In the genomic region with DNA sequence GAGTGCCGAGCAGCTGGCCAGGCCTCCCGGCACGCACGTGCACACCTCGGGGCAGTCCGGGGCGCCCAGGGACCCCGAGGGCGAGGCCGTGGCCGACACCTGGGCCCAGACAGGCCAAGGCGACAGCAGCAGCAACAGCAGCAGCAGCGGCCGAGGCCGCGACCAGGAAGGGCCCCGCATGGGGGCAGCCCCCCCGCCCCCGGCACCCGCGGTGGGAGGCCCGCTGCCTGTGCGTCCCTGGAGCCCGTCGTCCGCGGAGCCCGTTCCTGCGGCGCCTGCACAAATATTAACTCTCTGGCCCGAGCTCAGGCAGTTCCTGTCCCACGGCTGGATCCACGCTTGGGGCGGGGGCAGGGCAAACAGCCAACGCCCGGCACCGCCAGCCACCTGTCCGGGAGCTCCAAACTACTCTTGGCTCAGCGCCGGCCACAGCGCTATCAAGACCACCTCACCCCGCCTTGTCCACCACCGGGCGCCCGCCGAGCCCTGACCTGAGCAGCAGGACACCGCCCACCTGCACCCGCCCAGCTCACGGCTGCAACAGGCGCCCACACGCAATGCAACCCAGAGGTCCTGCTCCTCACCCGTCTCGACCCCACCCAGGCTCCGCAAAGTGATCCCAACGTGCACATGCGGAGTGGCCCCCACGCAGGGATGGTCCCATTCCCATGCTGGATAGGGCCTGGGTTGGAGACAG, we compare ENCODE assay signal across 8 cellular contexts. TPM values are rescaled to one million over a fixed set of nuclear protein-coding genes. Genes with fewer than 3 reads are reported as not detected.
DNase-seq lines count a peak whose midpoint lies in the region; ATAC-seq and TF ChIP-seq lines count a peak whose summit lies in the region.

A gene with protein sequence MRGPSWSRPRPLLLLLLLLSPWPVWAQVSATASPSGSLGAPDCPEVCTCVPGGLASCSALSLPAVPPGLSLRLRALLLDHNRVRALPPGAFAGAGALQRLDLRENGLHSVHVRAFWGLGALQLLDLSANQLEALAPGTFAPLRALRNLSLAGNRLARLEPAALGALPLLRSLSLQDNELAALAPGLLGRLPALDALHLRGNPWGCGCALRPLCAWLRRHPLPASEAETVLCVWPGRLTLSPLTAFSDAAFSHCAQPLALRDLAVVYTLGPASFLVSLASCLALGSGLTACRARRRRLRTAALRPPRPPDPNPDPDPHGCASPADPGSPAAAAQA (minus strand): TSS at position 288 of the 697 bp plus-strand sequence. CDS start 108 bp downstream, at position 180.

- peak within 1 kb of the TSS; percentile 32 for H3K4me3 ChIP-seq in A673 (ENCODE audit: low read depth, low read length, poor library complexity, severe bottlenecking)
- H3K4me3 ChIP-seq in HL-60 (replicated peaks; ENCODE audit: insufficient read depth, low read length): peak within 1 kb of the TSS; percentile 40

- ATAC-seq in naive B cell (ENCODE audit: low read depth in 2 of 2) (no peak), HG03521 (IDR thresholded peaks at IDR 0.05; ENCODE audit: unreplicated experiment) (no peak)

- H3K27ac ChIP-seq in A673 (ENCODE audit: low read depth, low read length, poor library complexity, severe bottlenecking) (no peak within 1 kb of the TSS), HL-60 (replicated peaks) (no peak within 1 kb of the TSS)

- intact Hi-C loops in A673 (cut with micrococcal nuclease; ENCODE audit: unreplicated experiment): no loop called here

- H3K9me3 Mint-ChIP-seq in chondrocyte (ENCODE audit: low read depth) (no peaks in the 10 kb centered on the region), naive B cell (peaks cover 0 to 1% (median 0%) of the 10 kb centered on the region in 7 donors)

- H3K27ac Mint-ChIP-seq in chondrocyte (ENCODE audit: unreplicated experiment) (no peak within 1 kb of the TSS), naive B cell (peak within 1 kb of the TSS in 2 of 6 donors; percentile 16 to 83)

- POLR2A ChIA-PET in A673 (lab: Charles Lee; ENCODE audit: low non-redundant PET): no interaction called here

- TF ChIP-seq CTCF in A673 (conservative IDR thresholded peaks at IDR 0.05; ENCODE audit: low read depth, low read length) (no peak), HL-60 (IDR thresholded peaks at IDR 0.05; ENCODE audit: insufficient read depth, low read length) (no peak), chondrocyte (IDR thresholded peaks at IDR 0.05) (no peak)

- H3K27me3 ChIP-seq in A673 (replicated peaks; ENCODE audit: insufficient read depth, low read depth, low read length, poor library complexity) (peaks cover 64% of the 10 kb centered on the region), HL-60 (ENCODE audit: insufficient read depth, poor library complexity, severe bottlenecking) (peaks cover 15% of the 10 kb centered on the region)

- peaks cover 19% of the 10 kb centered on the region for H3K27me3 Mint-ChIP-seq in chondrocyte (ENCODE audit: low read depth)
- peaks cover 0 to 47% (median 36%) of the 10 kb centered on the region in 3 donors for H3K27me3 Mint-ChIP-seq in naive B cell

- CTCF ChIA-PET in A673 (lab: Charles Lee): no interaction called here

- DNase-seq in A673 (ENCODE audit: low spot score): no peak
- DNase-seq in HL-60 (ENCODE audit: low read depth in 1 of 2, low spot score in 1 of 2): no peak
- no peak for DNase-seq in chondrocyte (ENCODE audit: low spot score)
- no peak for DNase-seq in naive B cell
- no peak for DNase-seq in D341Med (ENCODE audit: low spot score)
- no peak for DNase-seq in NCI-H748 treated with DMSO at 0.1 percent for 48 hours (lab: John Stamatoyannopoulos, UW)
- no peak for DNase-seq in NCI-H1694 treated with DMSO at 0.1 percent for 48 hours (lab: John Stamatoyannopoulos, UW)

- H3K4me3 Mint-ChIP-seq in chondrocyte (ENCODE audit: unreplicated experiment) (peak within 1 kb of the TSS; percentile 55), naive B cell (peak within 1 kb of the TSS in 6 of 8 donors; percentile 16 to 74 (median 54))

- H3K4me1 ChIP-seq in A673 (ENCODE audit: insufficient read depth, low read length, poor library complexity, severe bottlenecking): peaks cover 1% of the 10 kb centered on the region

- H3K4me1 Mint-ChIP-seq in chondrocyte (ENCODE audit: low read depth) (peaks cover 3% of the 10 kb centered on the region), naive B cell (peaks cover 6 to 18% (median 7%) of the 10 kb centered on the region in 3 donors)

- no peaks in the 10 kb centered on the region for H3K36me3 Mint-ChIP-seq in chondrocyte (ENCODE audit: low read depth)
- H3K36me3 Mint-ChIP-seq in naive B cell: no peaks in the 10 kb centered on the region

- H3K36me3 ChIP-seq in A673 (ENCODE audit: insufficient read depth, low read length, poor library complexity, severe bottlenecking): no peaks in the 10 kb centered on the region

- no TSS peak for BruUV-seq in A673 (replicated peaks; lab: Mats Ljungman, UMichigan)

- H3K9me3 ChIP-seq in A673 (ENCODE audit: low read depth, low read length, poor library complexity, severe bottlenecking): no peaks in the 10 kb centered on the region

RNA-seq across cellular contexts. Expression of the gene that starts here (rescaled TPM):
- not detected in 2 replicates for total RNA-seq in A673 (2021)
- not detected in 3 replicates for total RNA-seq in chondrocyte
- not detected for polyA plus RNA-seq in naive B cell (ENCODE audit: low read depth in 6 of 6)
